1 cellular context compared by ENCODE assay signal in the genomic region with DNA sequence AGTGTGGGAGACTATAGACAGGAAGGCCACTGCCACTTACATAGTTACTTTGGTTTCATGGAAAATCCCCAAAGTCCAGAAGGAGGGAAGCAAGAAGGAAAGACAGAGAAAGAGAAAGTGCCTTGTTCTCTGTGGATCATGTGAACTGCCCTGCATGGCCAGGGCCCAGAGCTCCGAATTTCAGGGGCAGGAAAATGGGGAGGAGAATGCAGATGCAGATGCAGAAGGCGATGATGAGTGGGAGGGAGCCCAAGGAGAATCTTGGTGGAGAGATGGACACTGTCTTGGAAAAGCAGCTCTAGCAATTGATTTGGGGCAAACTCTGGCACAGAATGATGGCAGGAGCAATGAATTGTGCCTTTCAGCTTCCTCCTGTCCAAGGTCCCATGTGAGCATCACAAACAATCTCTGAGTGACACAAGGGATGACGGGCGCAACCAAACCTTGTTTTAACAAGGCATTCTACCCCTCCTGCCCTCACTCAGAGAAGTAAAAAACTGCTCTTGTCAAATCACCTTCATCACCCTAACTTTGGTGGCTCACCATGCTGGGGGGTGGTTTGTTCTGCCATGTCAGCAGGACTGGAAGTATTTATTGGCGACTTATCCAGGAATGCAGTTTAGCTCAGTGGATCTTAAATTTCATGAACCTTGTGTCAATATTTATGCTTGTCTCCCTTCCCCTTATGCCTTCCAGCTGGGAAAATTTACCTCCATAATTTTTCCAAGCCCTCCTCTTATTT.
TF ChIP-seq lines count a peak whose summit lies in the region.

No MANE protein-coding gene starts in this region.

TF ChIP-seq in K562, 482 proteins besides CTCF, POLR2A, EP300 and RAD21:
- TF ChIP-seq ZNF316 (IDR thresholded peaks at IDR 0.05): peak; percentile 23; the same call in 1 of the 2 replicates
- TF ChIP-seq SRF (CRISPR knock-in tag; IDR thresholded peaks at IDR 0.05): no peak
- no peak for TF ChIP-seq SRSF1 (IDR thresholded peaks at IDR 0.05; ENCODE audit: low read depth, low read length)
- TF ChIP-seq MAFF (IDR thresholded peaks at IDR 0.05; ENCODE audit: low read length): 0 out of 2 replicates have a peak, but pooled peaks have one; percentile 8
- no peak for TF ChIP-seq ZNF175 (CRISPR knock-in tag; IDR thresholded peaks at IDR 0.05; ENCODE audit: low read depth)
- TF ChIP-seq, protein P1, sequence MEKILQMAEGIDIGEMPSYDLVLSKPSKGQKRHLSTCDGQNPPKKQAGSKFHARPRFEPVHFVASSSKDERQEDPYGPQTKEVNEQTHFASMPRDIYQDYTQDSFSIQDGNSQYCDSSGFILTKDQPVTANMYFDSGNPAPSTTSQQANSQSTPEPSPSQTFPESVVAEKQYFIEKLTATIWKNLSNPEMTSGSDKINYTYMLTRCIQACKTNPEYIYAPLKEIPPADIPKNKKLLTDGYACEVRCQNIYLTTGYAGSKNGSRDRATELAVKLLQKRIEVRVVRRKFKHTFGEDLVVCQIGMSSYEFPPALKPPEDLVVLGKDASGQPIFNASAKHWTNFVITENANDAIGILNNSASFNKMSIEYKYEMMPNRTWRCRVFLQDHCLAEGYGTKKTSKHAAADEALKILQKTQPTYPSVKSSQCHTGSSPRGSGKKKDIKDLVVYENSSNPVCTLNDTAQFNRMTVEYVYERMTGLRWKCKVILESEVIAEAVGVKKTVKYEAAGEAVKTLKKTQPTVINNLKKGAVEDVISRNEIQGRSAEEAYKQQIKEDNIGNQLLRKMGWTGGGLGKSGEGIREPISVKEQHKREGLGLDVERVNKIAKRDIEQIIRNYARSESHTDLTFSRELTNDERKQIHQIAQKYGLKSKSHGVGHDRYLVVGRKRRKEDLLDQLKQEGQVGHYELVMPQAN (IDR thresholded peaks at IDR 0.05; ENCODE audit: borderline replicate concordance): no peak
- no peak for TF ChIP-seq ZNF740 (CRISPR knock-in tag; IDR thresholded peaks at IDR 0.05)
- TF ChIP-seq ZNF740 (tag; IDR thresholded peaks at IDR 0.05): no peak
- no peak for TF ChIP-seq SIX5 (IDR thresholded peaks at IDR 0.05; ENCODE audit: borderline replicate concordance in 1 of 2, insufficient read depth in 1 of 2, low read depth in 1 of 2, low read length in 2 of 2)
- TF ChIP-seq BDP1 (IDR thresholded peaks at IDR 0.05; ENCODE audit: insufficient read depth, insufficient read length): no peak
- TF ChIP-seq ESRRA (IDR thresholded peaks at IDR 0.05; ENCODE audit: borderline replicate concordance, low read depth): no peak
